ENCODE assay signal across 20 cellular contexts in genomic region chr20:34636648-34637047, GRCh38. TPM values are rescaled to one million over a fixed set of nuclear protein-coding genes. Genes with fewer than 3 reads are reported as not detected.
DNase-seq lines count a peak whose midpoint lies in the region; ATAC-seq and TF ChIP-seq lines count a peak whose summit lies in the region.
"Had no signal": no experiment of that assay in that cellular context is flagged by ENCODE, and none has a peak within 500 bp of the region (broad histone marks: within the 10 kb centered on the region; RNA-seq: fewer than 3 reads in every experiment).

No MANE protein-coding gene starts in this region.

- ATAC-seq in Right ventricle myocardium inferior (peak; percentile 74), Right ventricle myocardium superior (ENCODE audit: poor library complexity) (peak; percentile 79), GM21381 (IDR thresholded peaks at IDR 0.05; ENCODE audit: unreplicated experiment) (no peak)

- H3K4me3 ChIP-seq in vagina = no peak overlapping the region
- H3K4me3 ChIP-seq: smooth muscle cell had no signal

- TF ChIP-seq CTCF in vagina (IDR thresholded peaks at IDR 0.05) = no peak

- no peaks in the 10 kb centered on the region for H3K4me1 ChIP-seq in vagina

- no peaks in the 10 kb centered on the region for H3K27me3 ChIP-seq in vagina

- no peak for TF ChIP-seq POLR2A in vagina (IDR thresholded peaks at IDR 0.05)

- no peaks in the 10 kb centered on the region for H3K9me3 ChIP-seq in vagina

- intact Hi-C loops in Right ventricle myocardium inferior (cut with DNase I) = no loop called here
- intact Hi-C loops in cardiac septum (cut with DNase I) = no loop called here
- intact Hi-C loops in Right ventricle myocardium superior (cut with DNase I) = no loop called here
- intact Hi-C loops in vagina (cut with DNase I) = no loop called here

- H3K27ac ChIP-seq in vagina = peak overlapping the region; percentile 54

- peaks cover 0 to 17% of the 10 kb centered on the region in 2 donors for H3K36me3 ChIP-seq in vagina

- DNase-seq in Right ventricle myocardium inferior (ENCODE audit: missing footprints) (no peak), cardiac septum (ENCODE audit: low spot score) (no peak), Right ventricle myocardium superior (no peak), pons (ENCODE audit: low spot score) (peak; percentile 43), vagina (ENCODE audit: extremely low spot score in 2 of 2) (no peak), KG1 (lab: John Stamatoyannopoulos, UW) (no peak), D341Med (ENCODE audit: low spot score) (no peak)
- DNase-seq: activated CD4-positive, CD25-positive, alpha-beta regulatory T cell; amniotic stem cell; CD4-positive, CD25-positive, alpha-beta regulatory T cell; cerebellar nuclear complex; DMS79 treated with DMSO at 0.1 percent for 48 hours; islet precursor cell; midbrain; MM.1S; NCI-H2081 treated with DMSO at 0.1 percent for 48 hours; NCI-H748 treated with DMSO at 0.1 percent for 48 hours; T-helper 1 cell had no signal

RNA-seq across cellular contexts. Expression of gene PIGU, which starts 40.2 kb away (rescaled TPM):
- total RNA-seq in Right ventricle myocardium inferior (12.9 TPM), cardiac septum (11.0 TPM), Right ventricle myocardium superior (10.9 TPM), vagina (12.3 TPM)
